Comparison of ENCODE assay signal across 21 cellular contexts in the genomic region with DNA sequence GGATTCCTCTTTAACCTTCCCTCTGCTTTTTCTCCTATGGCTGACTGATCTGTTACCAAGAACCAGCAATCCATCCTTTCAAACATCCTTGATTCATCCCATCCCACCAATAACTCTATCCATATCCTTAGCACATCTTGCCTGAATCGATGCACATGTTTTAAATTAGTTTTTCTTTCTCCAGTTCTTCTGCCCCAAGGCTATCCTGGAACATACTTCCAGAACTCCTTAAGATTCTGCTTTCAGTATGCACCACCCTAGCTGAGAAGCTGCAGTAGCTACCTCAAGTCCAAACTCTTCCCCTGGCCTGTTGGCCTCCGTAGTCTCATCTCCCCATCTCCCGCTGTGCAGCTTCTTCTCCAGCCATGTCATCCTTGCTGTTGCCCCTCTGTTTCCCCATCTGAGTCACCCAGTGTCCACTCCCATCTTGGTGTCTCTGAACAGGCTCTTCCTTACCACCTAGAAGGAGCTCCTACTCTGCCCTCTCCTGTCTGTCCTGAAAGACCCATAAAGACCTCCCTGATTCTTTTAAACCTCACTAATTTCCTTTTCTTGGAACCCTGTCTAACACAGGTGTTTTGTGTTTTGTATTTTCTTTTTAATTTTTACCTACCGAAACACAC.
DNase-seq lines count a peak whose midpoint lies in the region; TF ChIP-seq lines count a peak whose summit lies in the region.
"Had no signal": no experiment of that assay in that cellular context is flagged by ENCODE, and none has a peak within 500 bp of the region (broad histone marks: within the 10 kb centered on the region; RNA-seq: fewer than 3 reads in every experiment).

No MANE protein-coding gene starts in this region.

- no peak overlapping the region for H3K14ac ChIP-seq in H9 (ENCODE audit: insufficient read depth, low read length)

- no peaks in the 10 kb centered on the region for H3F3A ChIP-seq in neural progenitor cell (ENCODE audit: low read depth)

- no peak overlapping the region for H3K23ac ChIP-seq in H9 (ENCODE audit: insufficient read length, low read depth, low read length)

- H3K18ac ChIP-seq in H9 (ENCODE audit: insufficient read length, low read depth, low read length) = no peak overlapping the region

- H3K9me3 Mint-ChIP-seq in H9 (no peaks in the 10 kb centered on the region), neural progenitor cell (no peaks in the 10 kb centered on the region)
- H3K9me3 Mint-ChIP-seq: CD8-positive, alpha-beta T cell; IgD-negative memory B cell had no signal

- H3K4me3 ChIP-seq in neural progenitor cell (no peak overlapping the region), esophagus squamous epithelium (no peak overlapping the region)
- H3K4me3 ChIP-seq: GM23248, HAP-1 had no signal

- H3K4me1 ChIP-seq in H9 (ENCODE audit: insufficient read depth, low read length) = no peaks in the 10 kb centered on the region
- peaks cover 4% of the 10 kb centered on the region for H3K4me1 ChIP-seq in neural progenitor cell
- no peaks in the 10 kb centered on the region for H3K4me1 ChIP-seq in esophagus squamous epithelium
- H3K4me1 ChIP-seq: HAP-1 had no signal

- no peak overlapping the region for H3K4ac ChIP-seq in H9 (ENCODE audit: low read depth, low read length)

- H3K79me2 ChIP-seq in H9 (ENCODE audit: insufficient read depth, low read length) = no peaks in the 10 kb centered on the region
- H3K79me2 ChIP-seq in neural progenitor cell (ENCODE audit: low read depth) = no peaks in the 10 kb centered on the region

- TF ChIP-seq CTCF in H9 (conservative IDR thresholded peaks at IDR 0.05) (no peak), neural progenitor cell (IDR thresholded peaks at IDR 0.05) (no peak), esophagus squamous epithelium (IDR thresholded peaks at IDR 0.05) (no peak)

- H4K5ac ChIP-seq in H9 (ENCODE audit: insufficient read length, low read depth, low read length) = no peak overlapping the region

- TF ChIP-seq POLR2A in esophagus squamous epithelium (IDR thresholded peaks at IDR 0.05) = no peak

- H3K9me3 ChIP-seq in H9 (ENCODE audit: control insufficient read depth, low read depth, low read length) (no peaks in the 10 kb centered on the region), neural progenitor cell (ENCODE audit: low read depth) (no peaks in the 10 kb centered on the region), esophagus squamous epithelium (no peaks in the 10 kb centered on the region)
- H3K9me3 ChIP-seq: HAP-1 had no signal

- intact Hi-C loops in esophagus squamous epithelium (cut with DNase I) = no loop called here

- DNase-seq in H9 (no peak), RPMI7951 (ENCODE audit: low read depth) (peak; percentile 38), fibroblast of gingiva (ENCODE audit: low read depth) (peak; percentile 12), neural progenitor cell (ENCODE audit: low spot score) (no peak), occipital lobe (lab: John Stamatoyannopoulos, UW) (no peak), esophagus squamous epithelium (lab: John Stamatoyannopoulos, UW) (no peak), HK-2 (ENCODE audit: unreplicated experiment) (no peak), SK-N-DZ (ENCODE audit: low spot score) (no peak)
- DNase-seq: C1 segment of cervical spinal cord; CD8-positive, alpha-beta T cell; GM23248; MV-4-11; NCI-H1105 treated with DMSO at 0.1 percent for 48 hours; NCI-H2081; NCI-H2171; NCI-H345; NCI-H526; OCI-M1; Right ventricle myocardium superior had no signal

- no peak overlapping the region for H4K8ac ChIP-seq in H9 (replicated peaks; ENCODE audit: insufficient read length, low read depth, low read length)

- H4K91ac ChIP-seq in H9 (ENCODE audit: insufficient read length, low read depth, low read length) = no peak overlapping the region

- no peak overlapping the region for H2BK20ac ChIP-seq in H9 (ENCODE audit: low read depth, low read length, poor library complexity, severe bottlenecking)

- H3K27ac Mint-ChIP-seq in H9 (peak overlapping the region in 2 of 3 experiments; percentile 13 to 78; a peak in 2 of 7 replicates), neural progenitor cell (no peak overlapping the region)
- H3K27ac Mint-ChIP-seq: CD8-positive, alpha-beta T cell had no signal

- H3K27ac ChIP-seq in H9 (ENCODE audit: insufficient read length, low read depth, low read length) = no peak overlapping the region
- no peak overlapping the region for H3K27ac ChIP-seq in neural progenitor cell
- H3K27ac ChIP-seq in esophagus squamous epithelium = no peak overlapping the region
- H3K27ac ChIP-seq: GM23248 had no signal

- no peak overlapping the region for H2BK120ac ChIP-seq in H9 (ENCODE audit: low read depth, low read length, poor library complexity, severe bottlenecking)

- no peak overlapping the region for H2BK5ac ChIP-seq in H9 (ENCODE audit: insufficient read length, low read length)

- no peaks in the 10 kb centered on the region for H3K23me2 ChIP-seq in H9 (ENCODE audit: insufficient read length, low read depth, low read length, poor library complexity, severe bottlenecking)

- no peak overlapping the region for H2AK5ac ChIP-seq in H9 (ENCODE audit: insufficient read length, low read length)

- H3T11ph ChIP-seq in H9 (ENCODE audit: low read length) = no peak overlapping the region

- no peak overlapping the region for H2BK15ac ChIP-seq in H9 (ENCODE audit: low read depth, low read length)

- H3K9ac ChIP-seq in H9 (ENCODE audit: extremely low read depth, insufficient read length, low read length) (no peak overlapping the region), neural progenitor cell (no peak overlapping the region)
- H3K9ac ChIP-seq: GM23248 had no signal

- H3K36me3 ChIP-seq in neural progenitor cell = no peaks in the 10 kb centered on the region
- H3K36me3 ChIP-seq in esophagus squamous epithelium = no peaks in the 10 kb centered on the region
- H3K36me3 ChIP-seq: HAP-1 had no signal

- H3K56ac ChIP-seq in H9 (ENCODE audit: insufficient read length, low read depth, low read length) = no peak overlapping the region

- no peaks in the 10 kb centered on the region for H3K79me1 ChIP-seq in H9 (ENCODE audit: insufficient read depth, low read depth, low read length, poor library complexity, severe bottlenecking)

- peaks cover 9 to 15% of the 10 kb centered on the region in 2 experiments for H3K4me1 Mint-ChIP-seq in H9
- peaks cover 4% of the 10 kb centered on the region for H3K4me1 Mint-ChIP-seq in neural progenitor cell
- H3K4me1 Mint-ChIP-seq: IgD-negative memory B cell had no signal

- H3K27me3 ChIP-seq in H9 (ENCODE audit: insufficient read depth, low read length) (no peaks in the 10 kb centered on the region), neural progenitor cell (no peaks in the 10 kb centered on the region), esophagus squamous epithelium (no peaks in the 10 kb centered on the region)

- H3K4me2 ChIP-seq in H9 (ENCODE audit: insufficient read depth, insufficient read length, low read length) (no peak overlapping the region), neural progenitor cell (no peak overlapping the region)

- H3K27me3 Mint-ChIP-seq in H9 (ENCODE audit: low read depth) (no peaks in the 10 kb centered on the region), neural progenitor cell (ENCODE audit: insufficient read depth, low read depth) (no peaks in the 10 kb centered on the region)
- H3K27me3 Mint-ChIP-seq: IgD-negative memory B cell had no signal

- H3K4me3 Mint-ChIP-seq in H9 (no peak overlapping the region), neural progenitor cell (no peak overlapping the region)
- H3K4me3 Mint-ChIP-seq: CD8-positive, alpha-beta T cell; IgD-negative memory B cell had no signal

- H2AFZ ChIP-seq in H9 (ENCODE audit: low read length) (no peak overlapping the region), neural progenitor cell (replicated peaks) (peak overlapping the region; percentile 59)
- H2AFZ ChIP-seq: GM23248 had no signal

- no peak overlapping the region for H2BK12ac ChIP-seq in H9 (ENCODE audit: insufficient read length, low read depth, low read length)

- no peaks in the 10 kb centered on the region for H3K36me3 Mint-ChIP-seq in H9 (ENCODE audit: insufficient read depth in 1 of 3, low read depth in 3 of 3)
- H3K36me3 Mint-ChIP-seq in neural progenitor cell = no peaks in the 10 kb centered on the region
- H3K36me3 Mint-ChIP-seq: CD8-positive, alpha-beta T cell; IgD-negative memory B cell had no signal

- no CpG with 5 or more reads among the region's 4 CpGs for WGBS in H9 (ENCODE audit: extremely low coverage, insufficient read length, low lambda C conversion rate)
- WGBS in esophagus squamous epithelium, 2 donors = 82 to 84% methylated on average over 4 of the region's 4 CpGs

- H4K20me1 ChIP-seq in H9 (ENCODE audit: control insufficient read depth, insufficient read depth, insufficient read length) = no peaks in the 10 kb centered on the region
- no peaks in the 10 kb centered on the region for H4K20me1 ChIP-seq in neural progenitor cell (ENCODE audit: low read depth)

Comparison
In these comparisons a context has a peak if more than half of its experiments do, and no peak if none do; other contexts are left out.
1. DNase-seq: peak in RPMI7951 (single experiment) and fibroblast of gingiva (single experiment); none in H9 (single experiment), neural progenitor cell (single experiment), occipital lobe (single experiment), esophagus squamous epithelium (single experiment), HK-2 (single experiment) and SK-N-DZ (single experiment).